Comparison of ENCODE assay signal across 1 cellular context in the genomic region with DNA sequence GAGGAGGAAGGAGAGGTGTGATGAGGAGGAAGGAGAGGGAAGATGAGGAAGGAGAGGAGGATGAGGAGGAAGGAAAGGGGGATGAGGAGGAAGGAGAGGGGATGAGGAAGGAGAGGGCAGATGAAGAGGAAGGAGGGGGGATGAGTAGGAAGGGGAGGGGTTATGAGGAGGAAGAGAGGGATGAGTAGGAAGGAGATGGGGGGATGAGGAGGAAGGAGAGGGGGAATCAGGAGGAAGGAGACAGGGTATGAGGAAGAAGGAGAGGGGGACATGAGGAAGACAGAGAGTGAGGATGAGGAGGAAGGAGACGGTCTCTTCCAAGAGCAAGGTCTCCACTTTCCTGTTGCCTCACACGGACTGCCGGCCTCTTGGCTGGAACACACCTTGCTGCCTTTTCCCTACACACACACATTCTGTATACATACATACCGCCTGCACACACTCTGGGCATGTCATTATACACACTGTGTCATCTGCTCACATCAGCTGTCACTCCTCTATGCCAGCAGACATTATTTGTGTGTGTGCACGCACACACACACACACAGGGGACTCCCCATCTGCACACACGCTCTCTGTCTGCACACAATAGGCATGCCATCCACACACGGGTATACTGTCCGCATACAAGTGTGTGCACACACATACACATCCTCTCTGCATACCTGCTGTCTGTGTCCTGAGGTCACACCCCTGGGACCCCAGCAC.
TF ChIP-seq lines count a peak whose summit lies in the region.

No MANE protein-coding gene starts in this region.

TF ChIP-seq in H1, 55 proteins besides CTCF, POLR2A, EP300 and RAD21:
- TF ChIP-seq SIN3A (conservative IDR thresholded peaks at IDR 0.05 in 1 of 2, IDR thresholded peaks at IDR 0.05 in 1 of 2; ENCODE audit: low read depth in 1 of 2, low read length in 2 of 2) = no peak
- no peak for TF ChIP-seq KDM4A (IDR thresholded peaks at IDR 0.05; ENCODE audit: low read depth, low read length, severe bottlenecking)
- TF ChIP-seq FOSL1 (IDR thresholded peaks at IDR 0.05; ENCODE audit: insufficient read depth, low read depth, low read length) = no peak
- no peak for TF ChIP-seq NRF1 (IDR thresholded peaks at IDR 0.05; ENCODE audit: low read depth, low read length)
- TF ChIP-seq CHD2 (IDR thresholded peaks at IDR 0.05; ENCODE audit: low read length) = no peak
